Comparison of ENCODE assay signal across 1 cellular context in genomic region chr20:36527331-36528125, GRCh38.
TF ChIP-seq lines count a peak whose summit lies in the region.

No MANE protein-coding gene starts in this region.

TF ChIP-seq in GM12878, 131 proteins besides CTCF, POLR2A, EP300 and RAD21:
- TF ChIP-seq CHD1 (IDR thresholded peaks at IDR 0.05; ENCODE audit: low read depth, low read length) (no peak), NBN (IDR thresholded peaks at IDR 0.05) (no peak), GABPA (IDR thresholded peaks at IDR 0.05; ENCODE audit: low read depth) (no peak)
